1 cellular context compared by ENCODE assay signal in the genomic region with DNA sequence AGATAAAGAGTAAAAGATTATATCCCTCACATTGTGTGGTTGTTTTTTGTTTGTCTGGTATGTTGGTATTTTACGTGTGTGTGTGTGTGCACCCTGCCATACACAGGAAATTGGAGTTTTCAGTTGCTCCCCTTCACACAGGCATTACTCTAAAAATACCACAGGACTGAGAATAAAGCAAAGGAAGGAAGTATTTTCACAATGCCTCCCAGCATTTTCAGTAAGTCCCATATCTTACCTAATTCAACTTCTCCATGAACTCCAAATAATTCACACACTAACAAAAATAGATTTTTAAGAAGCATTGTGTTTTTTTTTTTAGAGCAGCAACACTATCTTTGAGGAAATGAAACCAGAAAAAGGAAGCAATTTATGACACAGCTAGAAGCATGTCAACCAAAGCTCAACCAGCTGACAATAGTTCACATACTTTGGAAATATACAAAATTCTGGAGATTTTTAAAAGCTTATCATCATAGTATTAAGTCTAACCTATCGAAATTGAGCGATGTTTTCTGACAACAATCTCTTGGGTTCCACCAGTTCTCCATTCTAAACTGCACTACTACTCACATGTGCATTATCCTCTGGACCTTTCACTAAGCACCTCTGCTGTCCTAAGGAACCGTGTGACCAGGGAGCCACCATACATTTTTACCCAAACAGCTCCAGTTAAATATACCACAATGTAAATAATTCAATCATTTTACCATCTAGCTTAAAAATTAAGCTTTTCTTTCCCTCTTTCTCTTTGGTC.
A peak's percentile ranks its signal among the peaks of the same experiment; 100 is the strongest.
TF ChIP-seq lines count a peak whose summit lies in the region.

No MANE protein-coding gene starts in this region.

TF ChIP-seq in HepG2, 621 proteins besides CTCF, POLR2A, EP300 and RAD21:
- TF ChIP-seq ERF (CRISPR knock-in tag; IDR thresholded peaks at IDR 0.05) (no peak), ASH2L (IDR thresholded peaks at IDR 0.05; ENCODE audit: insufficient read length, low read depth, low read length) (peak; percentile 9)
